In genomic region chr9:104686081-104686480, GRCh38 we compare ENCODE assay signal across 19 cellular contexts. TPM values are rescaled to one million over a fixed set of nuclear protein-coding genes. Genes with fewer than 3 reads are reported as not detected.
DNase-seq lines count a peak whose midpoint lies in the region; ATAC-seq and TF ChIP-seq lines count a peak whose summit lies in the region.
"Had no signal": no experiment of that assay in that cellular context is flagged by ENCODE, and none has a peak within 500 bp of the region (broad histone marks: within the 10 kb centered on the region; RNA-seq: fewer than 3 reads in every experiment).

No MANE protein-coding gene starts in this region.

- no peaks in the 10 kb centered on the region for H3K27me3 Mint-ChIP-seq in memory B cell
- no peaks in the 10 kb centered on the region for H3K27me3 Mint-ChIP-seq in CD4-positive, alpha-beta memory T cell
- H3K27me3 Mint-ChIP-seq in glutamatergic neuron (ENCODE audit: unreplicated experiment) = no peaks in the 10 kb centered on the region
- H3K27me3 Mint-ChIP-seq: CD4-positive, CD25-positive, alpha-beta regulatory T cell had no signal

- H3K36me3 Mint-ChIP-seq in memory B cell = no peaks in the 10 kb centered on the region
- no peaks in the 10 kb centered on the region for H3K36me3 Mint-ChIP-seq in CD4-positive, alpha-beta memory T cell
- no peaks in the 10 kb centered on the region for H3K36me3 Mint-ChIP-seq in glutamatergic neuron (ENCODE audit: unreplicated experiment)
- H3K36me3 Mint-ChIP-seq: CD4-positive, CD25-positive, alpha-beta regulatory T cell had no signal

- H3K4me3 Mint-ChIP-seq in memory B cell (no peak overlapping the region), glutamatergic neuron (ENCODE audit: unreplicated experiment) (no peak overlapping the region)
- no peak overlapping the region for H3K4me3 Mint-ChIP-seq in CD4-positive, alpha-beta memory T cell
- H3K4me3 Mint-ChIP-seq: CD4-positive, CD25-positive, alpha-beta regulatory T cell; GM23338; T-helper 2 cell treated with Interferon-gamma antibody and Interleukin-4, amounts not matched to agents 5 μg/mL and 100 μg/mL, for 36 hours had no signal

- H3K9me3 ChIP-seq in CD4-positive, alpha-beta memory T cell (ENCODE audit: control insufficient read depth in 1 of 2, low read length in 2 of 2) = no peaks in the 10 kb centered on the region

- DNase-seq in HT1080 (ENCODE audit: low read depth) = peak; percentile 1
- DNase-seq in memory B cell (ENCODE audit: low spot score in 2 of 2) = no peak
- DNase-seq in CD4-positive, alpha-beta memory T cell = no peak
- no peak for DNase-seq in GM19240 (ENCODE audit: insufficient read length, low spot score)
- no peak for DNase-seq in glutamatergic neuron
- DNase-seq: ACHN; CD4-positive, CD25-positive, alpha-beta regulatory T cell; DMS79; GDM1; Karpas-422; NCI-H1417 treated with DMSO at 0.1 percent for 48 hours; NCI-H2029 treated with DMSO at 0.1 percent for 48 hours; NCI-H510A; NCI-H82; SHP77 treated with DMSO at 0.1 percent for 48 hours had no signal

- TF ChIP-seq CTCF in glutamatergic neuron (IDR thresholded peaks at IDR 0.05; ENCODE audit: partially characterized antibody, unreplicated experiment) = no peak

- no peak overlapping the region for H3K27ac ChIP-seq in CD4-positive, alpha-beta memory T cell (ENCODE audit: low read depth, low read length)

- H3K36me3 ChIP-seq in CD4-positive, alpha-beta memory T cell (ENCODE audit: insufficient read depth, low read length) = no peaks in the 10 kb centered on the region

- ATAC-seq in GM19395 (IDR thresholded peaks at IDR 0.05; ENCODE audit: unreplicated experiment) = peak; percentile 51
- ATAC-seq in HG02852 (IDR thresholded peaks at IDR 0.05; ENCODE audit: unreplicated experiment) = peak; percentile 69
- no peak for ATAC-seq in memory B cell (ENCODE audit: low read depth)
- ATAC-seq: GM23338 had no signal

- H3K4me3 ChIP-seq in CD4-positive, alpha-beta memory T cell (ENCODE audit: low read length in 2 of 2) = no peak overlapping the region
- H3K4me3 ChIP-seq: GM23338 had no signal

- no peaks in the 10 kb centered on the region for H3K4me1 ChIP-seq in CD4-positive, alpha-beta memory T cell (ENCODE audit: insufficient read depth, low read length)

- no peaks in the 10 kb centered on the region for H3K27me3 ChIP-seq in CD4-positive, alpha-beta memory T cell (ENCODE audit: insufficient read depth, low read length)

- H3K27ac Mint-ChIP-seq in memory B cell (peak overlapping the region; percentile 36), glutamatergic neuron (ENCODE audit: unreplicated experiment) (no peak overlapping the region)
- no peak overlapping the region for H3K27ac Mint-ChIP-seq in CD4-positive, alpha-beta memory T cell
- H3K27ac Mint-ChIP-seq: CD4-positive, CD25-positive, alpha-beta regulatory T cell; GM23338; T-helper 2 cell treated with Interferon-gamma antibody and Interleukin-4, amounts not matched to agents 5 μg/mL and 100 μg/mL, for 36 hours had no signal

- POLR2A ChIA-PET in CD4-positive, alpha-beta memory T cell (lab: Charles Lee; ENCODE audit: partially characterized antibody) = no interaction called here

- CTCF ChIA-PET in CD4-positive, alpha-beta memory T cell (lab: Charles Lee; ENCODE audit: partially characterized antibody) = no interaction called here

- intact Hi-C loops in CD4-positive, alpha-beta memory T cell (cut with micrococcal nuclease) = no loop called here

- H3K4me1 Mint-ChIP-seq in memory B cell = peaks cover 6% of the 10 kb centered on the region
- H3K4me1 Mint-ChIP-seq in CD4-positive, alpha-beta memory T cell = peaks cover 0 to 7% (median 3%) of the 10 kb centered on the region in 4 donors
- H3K4me1 Mint-ChIP-seq in glutamatergic neuron (ENCODE audit: low read depth, unreplicated experiment) = no peaks in the 10 kb centered on the region
- H3K4me1 Mint-ChIP-seq: GM23338 had no signal

- no peaks in the 10 kb centered on the region for H3K9me3 Mint-ChIP-seq in memory B cell
- no peaks in the 10 kb centered on the region for H3K9me3 Mint-ChIP-seq in CD4-positive, alpha-beta memory T cell
- no peaks in the 10 kb centered on the region for H3K9me3 Mint-ChIP-seq in glutamatergic neuron (ENCODE audit: unreplicated experiment)
- H3K9me3 Mint-ChIP-seq: CD4-positive, CD25-positive, alpha-beta regulatory T cell; GM23338; T-helper 2 cell treated with Interferon-gamma antibody and Interleukin-4, amounts not matched to agents 5 μg/mL and 100 μg/mL, for 36 hours had no signal

RNA-seq across cellular contexts. Expression of gene OR13D1, which starts 8.2 kb away (rescaled TPM):
- not detected in 2 replicates for total RNA-seq in HT1080 (2014; rRNA removed; shearing (Covaris generic))
- polyA plus RNA-seq in HT1080 (2015; cell fraction: cytosol; rRNA removed) = not detected in 2 replicates
- not detected in 2 replicates for polyA plus RNA-seq in HT1080 (2015; cell fraction: nucleus; rRNA removed)
- total RNA-seq in CD4-positive, alpha-beta memory T cell = not detected
- polyA plus RNA-seq in CD4-positive, alpha-beta memory T cell = not detected
- not detected for total RNA-seq in glutamatergic neuron (ENCODE audit: unreplicated experiment)
- total RNA-seq: CD4-positive, CD25-positive, alpha-beta regulatory T cell; GM23338 had no signal
- polyA plus RNA-seq: CD4-positive, CD25-positive, alpha-beta regulatory T cell; GM23338 had no signal
